Comparison of ENCODE assay signal across 10 cellular contexts in the genomic region with DNA sequence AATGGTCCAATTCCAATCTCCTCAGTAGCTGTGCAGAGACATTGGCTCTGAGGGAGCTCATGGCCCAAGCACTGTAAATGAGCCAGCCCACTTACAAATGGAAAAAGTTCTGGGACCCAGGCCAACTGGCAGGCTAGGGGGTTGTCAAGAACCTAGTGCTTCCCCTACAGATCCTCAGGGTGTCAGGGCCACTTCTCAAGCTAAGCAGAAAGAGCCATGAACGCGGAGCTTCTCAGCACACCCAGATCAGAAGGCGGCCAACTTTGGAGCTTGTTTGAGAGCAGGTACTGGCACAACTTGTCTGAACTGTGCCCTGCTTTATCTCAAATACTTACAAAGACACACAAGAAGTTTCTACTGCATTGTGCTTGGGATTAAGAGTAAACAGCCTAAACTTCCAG. TPM values are rescaled to one million over a fixed set of nuclear protein-coding genes. Genes with fewer than 3 reads are reported as not detected.
DNase-seq lines count a peak whose midpoint lies in the region; ATAC-seq, FAIRE-seq and TF ChIP-seq lines count a peak whose summit lies in the region.
"Had no signal": no experiment of that assay in that cellular context is flagged by ENCODE, and none has a peak within 500 bp of the region (broad histone marks: within the 10 kb centered on the region; RNA-seq: fewer than 3 reads in every experiment).

No MANE protein-coding gene starts in this region.

- H3K9me3 ChIP-seq in astrocyte (ENCODE audit: insufficient read depth, low read depth, low read length): no peaks in the 10 kb centered on the region
- no peaks in the 10 kb centered on the region for H3K9me3 ChIP-seq in heart left ventricle

- H3K27me3 Mint-ChIP-seq in astrocyte (ENCODE audit: low read depth, unreplicated experiment): no peaks in the 10 kb centered on the region

- H3K4me3 ChIP-seq in astrocyte (ENCODE audit: insufficient read depth, low read depth, low read length) (no peak overlapping the region), heart left ventricle (no peak overlapping the region)

- DNase-seq in DMS79 (lab: John Stamatoyannopoulos, UW): peak; percentile 84
- DNase-seq in astrocyte (ENCODE audit: low read depth): peak; percentile 87
- peak; percentile 83 to 91 (median 89) for DNase-seq in heart left ventricle
- DNase-seq in pons (ENCODE audit: low spot score): peak; percentile 70
- DNase-seq in DMS153 treated with DMSO at 0.1 percent for 48 hours (lab: John Stamatoyannopoulos, UW; ENCODE audit: unreplicated experiment): no peak
- DNase-seq in stimulated activated CD4-positive, alpha-beta T cell treated with anti-CD3 and anti-CD28 coated beads, Interleukin-4, amount 100 ng/mL, for 4 hours: no peak
- no peak for DNase-seq in NK-92 (lab: John Stamatoyannopoulos, UW; ENCODE audit: unreplicated experiment)
- DNase-seq in NCI-H82 treated with DMSO at 0.1 percent for 48 hours (lab: John Stamatoyannopoulos, UW; ENCODE audit: unreplicated experiment): no peak
- DNase-seq: central memory CD4-positive, alpha-beta T cell; NCI-H345 had no signal

- H3K27ac Mint-ChIP-seq in astrocyte (ENCODE audit: unreplicated experiment): no peak overlapping the region

- H3K4me1 Mint-ChIP-seq in astrocyte (ENCODE audit: low read depth, unreplicated experiment): peaks cover 7% of the 10 kb centered on the region

- H3K4me3 Mint-ChIP-seq in astrocyte (ENCODE audit: unreplicated experiment): no peak overlapping the region

- no peaks in the 10 kb centered on the region for H3K9me3 Mint-ChIP-seq in astrocyte (ENCODE audit: unreplicated experiment)

- no peak for FAIRE-seq in astrocyte (lab: Jason Lieb, UNC)

- no peak overlapping the region for H2AFZ ChIP-seq in astrocyte (ENCODE audit: low read depth, low read length)

- H3K27ac ChIP-seq in astrocyte (ENCODE audit: low read depth, low read length) (no peak overlapping the region), heart left ventricle (peak overlapping the region in 4 of 12 donors; percentile 1 to 44 (median 24))

- TF ChIP-seq CTCF in astrocyte (IDR thresholded peaks at IDR 0.05; ENCODE audit: insufficient read depth, low read depth, low read length): no peak
- no peak for TF ChIP-seq CTCF in heart left ventricle (IDR thresholded peaks at IDR 0.05)

- H4K20me1 ChIP-seq in astrocyte (ENCODE audit: insufficient read depth, low read length): peaks cover 42% of the 10 kb centered on the region

- WGBS in heart left ventricle, 4 donors: 13 to 43% (median 27%) methylated on average over 3 of the region's 3 CpGs

- H3K9ac ChIP-seq in astrocyte (ENCODE audit: low read length): no peak overlapping the region

- H3K36me3 Mint-ChIP-seq in astrocyte (ENCODE audit: low read depth, unreplicated experiment): peaks cover 21% of the 10 kb centered on the region

- H3K27me3 ChIP-seq in astrocyte (ENCODE audit: insufficient read depth, low read length): no peaks in the 10 kb centered on the region
- no peaks in the 10 kb centered on the region for H3K27me3 ChIP-seq in heart left ventricle

- peaks cover 10% of the 10 kb centered on the region for H3K4me1 ChIP-seq in astrocyte (ENCODE audit: insufficient read depth, low read length)
- H3K4me1 ChIP-seq in heart left ventricle: peaks cover 0 to 44% (median 24%) of the 10 kb centered on the region in 12 donors

- H3K79me2 ChIP-seq in astrocyte (ENCODE audit: insufficient read depth, low read length): peaks cover 28% of the 10 kb centered on the region

- peak; percentile 95 to 99 (median 98) for ATAC-seq in heart left ventricle

- no peaks in the 10 kb centered on the region for H3K36me3 ChIP-seq in astrocyte (ENCODE audit: insufficient read depth, low read length)
- H3K36me3 ChIP-seq in heart left ventricle: no peaks in the 10 kb centered on the region

- no peak overlapping the region for H3K4me2 ChIP-seq in astrocyte (ENCODE audit: low read length)

- intact Hi-C loops in heart left ventricle (cut with DNase I): no loop called here

- no peak for TF ChIP-seq POLR2A in heart left ventricle (IDR thresholded peaks at IDR 0.05)

RNA-seq across cellular contexts. Expression of a gene that starts 17.5 kb away (rescaled TPM):
- 23.6 and 29.6 TPM in 2 replicates for total RNA-seq in astrocyte
- total RNA-seq in heart left ventricle: 10 to 100 TPM in 5 of 9 donors, 1 to 10 TPM in 4; 6.2 to 25.4 (median 12.0) TPM
- 1 to 10 TPM; 7.9 to 9.6 TPM for polyA plus RNA-seq in heart left ventricle

Comparison
In these comparisons a context has a peak if more than half of its experiments do, and no peak if none do; other contexts are left out.
1. DNase-seq: peak in DMS79 (single experiment), astrocyte (single experiment), heart left ventricle (5 of 5) and pons (single experiment); none in DMS153 treated with DMSO at 0.1 percent for 48 hours (single experiment), stimulated activated CD4-positive, alpha-beta T cell treated with anti-CD3 and anti-CD28 coated beads, Interleukin-4, amount 100 ng/mL, for 4 hours (0 of 2), NK-92 (single experiment) and NCI-H82 treated with DMSO at 0.1 percent for 48 hours (single experiment).